1 cellular context compared by ENCODE assay signal in the genomic region with DNA sequence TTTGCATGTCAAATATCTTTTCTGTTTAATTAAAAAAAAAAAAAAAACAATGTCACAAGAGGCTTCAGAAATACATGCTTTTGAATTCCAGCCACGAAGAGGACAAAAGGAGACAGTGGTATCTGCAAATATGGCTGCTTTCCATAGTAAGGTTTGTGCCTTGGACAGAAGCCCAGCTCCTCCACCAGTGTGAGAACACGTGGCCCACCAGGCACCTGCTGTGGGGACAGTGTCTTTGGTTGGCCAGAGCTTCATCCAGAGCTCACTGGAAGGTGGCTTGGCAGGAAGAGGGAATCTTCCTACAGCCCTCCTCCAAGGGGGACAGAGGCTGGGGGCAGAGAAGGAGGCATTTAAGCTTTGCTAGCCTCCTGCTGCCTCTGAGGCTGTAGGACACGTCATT.
TF ChIP-seq lines count a peak whose summit lies in the region.

No MANE protein-coding gene starts in this region.

TF ChIP-seq in GM12878, 131 proteins besides CTCF, POLR2A, EP300 and RAD21:
- TF ChIP-seq, protein P1, sequence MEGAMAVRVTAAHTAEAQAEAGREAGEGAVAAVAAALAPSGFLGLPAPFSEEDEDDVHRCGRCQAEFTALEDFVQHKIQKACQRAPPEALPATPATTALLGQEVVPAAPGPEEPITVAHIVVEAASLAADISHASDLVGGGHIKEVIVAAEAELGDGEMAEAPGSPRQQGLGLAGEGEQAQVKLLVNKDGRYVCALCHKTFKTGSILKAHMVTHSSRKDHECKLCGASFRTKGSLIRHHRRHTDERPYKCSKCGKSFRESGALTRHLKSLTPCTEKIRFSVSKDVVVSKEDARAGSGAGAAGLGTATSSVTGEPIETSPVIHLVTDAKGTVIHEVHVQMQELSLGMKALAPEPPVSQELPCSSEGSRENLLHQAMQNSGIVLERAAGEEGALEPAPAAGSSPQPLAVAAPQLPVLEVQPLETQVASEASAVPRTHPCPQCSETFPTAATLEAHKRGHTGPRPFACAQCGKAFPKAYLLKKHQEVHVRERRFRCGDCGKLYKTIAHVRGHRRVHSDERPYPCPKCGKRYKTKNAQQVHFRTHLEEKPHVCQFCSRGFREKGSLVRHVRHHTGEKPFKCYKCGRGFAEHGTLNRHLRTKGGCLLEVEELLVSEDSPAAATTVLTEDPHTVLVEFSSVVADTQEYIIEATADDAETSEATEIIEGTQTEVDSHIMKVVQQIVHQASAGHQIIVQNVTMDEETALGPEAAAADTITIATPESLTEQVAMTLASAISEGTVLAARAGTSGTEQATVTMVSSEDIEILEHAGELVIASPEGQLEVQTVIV (IDR thresholded peaks at IDR 0.05; ENCODE audit: borderline replicate concordance, partially characterized antibody): no peak
- TF ChIP-seq, protein P2, sequence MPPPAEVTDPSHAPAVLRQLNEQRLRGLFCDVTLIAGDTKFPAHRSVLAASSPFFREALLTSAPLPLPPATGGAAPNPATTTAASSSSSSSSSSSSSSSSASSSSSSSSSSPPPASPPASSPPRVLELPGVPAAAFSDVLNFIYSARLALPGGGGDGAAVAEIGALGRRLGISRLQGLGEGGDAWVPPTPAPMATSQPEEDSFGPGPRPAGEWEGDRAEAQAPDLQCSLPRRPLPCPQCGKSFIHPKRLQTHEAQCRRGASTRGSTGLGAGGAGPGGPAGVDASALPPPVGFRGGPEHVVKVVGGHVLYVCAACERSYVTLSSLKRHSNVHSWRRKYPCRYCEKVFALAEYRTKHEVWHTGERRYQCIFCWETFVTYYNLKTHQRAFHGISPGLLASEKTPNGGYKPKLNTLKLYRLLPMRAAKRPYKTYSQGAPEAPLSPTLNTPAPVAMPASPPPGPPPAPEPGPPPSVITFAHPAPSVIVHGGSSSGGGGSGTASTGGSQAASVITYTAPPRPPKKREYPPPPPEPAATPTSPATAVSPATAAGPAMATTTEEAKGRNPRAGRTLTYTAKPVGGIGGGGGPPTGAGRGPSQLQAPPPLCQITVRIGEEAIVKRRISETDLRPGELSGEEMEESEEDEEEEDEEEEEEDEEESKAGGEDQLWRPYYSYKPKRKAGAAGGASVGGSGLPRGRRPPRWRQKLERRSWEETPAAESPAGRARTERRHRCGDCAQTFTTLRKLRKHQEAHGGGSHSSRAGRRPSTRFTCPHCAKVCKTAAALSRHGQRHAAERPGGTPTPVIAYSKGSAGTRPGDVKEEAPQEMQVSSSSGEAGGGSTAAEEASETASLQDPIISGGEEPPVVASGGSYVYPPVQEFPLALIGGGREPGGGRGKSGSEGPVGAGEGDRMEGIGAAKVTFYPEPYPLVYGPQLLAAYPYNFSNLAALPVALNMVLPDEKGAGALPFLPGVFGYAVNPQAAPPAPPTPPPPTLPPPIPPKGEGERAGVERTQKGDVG (CRISPR knock-in tag; IDR thresholded peaks at IDR 0.05): 0 out of 2 replicates have a peak, but pooled peaks have one; percentile 8
